ENCODE assay signal across 7 cellular contexts in genomic region chr22:20206709-20207215, GRCh38. TPM values are rescaled to one million over a fixed set of nuclear protein-coding genes. Genes with fewer than 3 reads are reported as not detected.
DNase-seq lines count a peak whose midpoint lies in the region; ATAC-seq and TF ChIP-seq lines count a peak whose summit lies in the region.

No MANE protein-coding gene starts in this region.

- no peak for TF ChIP-seq POLR2A in breast epithelium (IDR thresholded peaks at IDR 0.05)

- intact Hi-C loops in breast epithelium (cut with DNase I; ENCODE audit: low total_unique reads), result no loop called here

- TF ChIP-seq CTCF in LNCaP clone FGC (IDR thresholded peaks at IDR 0.05; ENCODE audit: control insufficient read depth, extremely low read depth, insufficient read depth) (peak; percentile 22; the same call in 1 of the 2 replicates), breast epithelium (IDR thresholded peaks at IDR 0.05) (no peak)

- H3K9me3 ChIP-seq in breast epithelium (no peaks in the 10 kb centered on the region), mucosa of rectum (ENCODE audit: control insufficient read depth in 2 of 2, low read length in 2 of 2) (no peaks in the 10 kb centered on the region)

- ATAC-seq in GM19025 (IDR thresholded peaks at IDR 0.05; ENCODE audit: low read depth, unreplicated experiment), result peak; percentile 23
- no peak for ATAC-seq in HG03469 (IDR thresholded peaks at IDR 0.05; ENCODE audit: unreplicated experiment)
- no peak for ATAC-seq in GM18873 (IDR thresholded peaks at IDR 0.05; ENCODE audit: low FRiP score, unreplicated experiment)

- H3K9ac ChIP-seq in mucosa of rectum (ENCODE audit: low read depth in 1 of 2, low read length in 2 of 2), result peak overlapping the region; percentile 83 to 88

- DNase-seq in LNCaP clone FGC (ENCODE audit: low read depth) (no peak), breast epithelium (ENCODE audit: low spot score in 2 of 2) (no peak), HuH-7.5 (ENCODE audit: low spot score) (no peak)

- H3K27ac ChIP-seq in breast epithelium (peak overlapping the region; percentile 74 to 81), mucosa of rectum (ENCODE audit: low read depth in 2 of 2, low read length in 2 of 2) (peak overlapping the region; percentile 59 to 74)

- H3K36me3 ChIP-seq in breast epithelium (no peaks in the 10 kb centered on the region), mucosa of rectum (ENCODE audit: control insufficient read depth in 2 of 2, insufficient read depth in 2 of 2, low read length in 2 of 2) (no peaks in the 10 kb centered on the region)

- H3K27me3 ChIP-seq in breast epithelium, result no peaks in the 10 kb centered on the region
- H3K27me3 ChIP-seq in mucosa of rectum (ENCODE audit: control insufficient read depth in 2 of 2, insufficient read depth in 2 of 2, low read length in 2 of 2), result peaks cover 0 to 3% of the 10 kb centered on the region in 2 donors

- H3K4me3 ChIP-seq in LNCaP clone FGC (ENCODE audit: low read depth, low read length), result peak overlapping the region; percentile 80
- peak overlapping the region; percentile 58 to 68 (median 58) for H3K4me3 ChIP-seq in breast epithelium
- peak overlapping the region; percentile 84 to 86 for H3K4me3 ChIP-seq in mucosa of rectum (ENCODE audit: low read length in 2 of 2)

- H3K4me1 ChIP-seq in breast epithelium, result peaks cover 5 to 10% of the 10 kb centered on the region in 2 donors
- H3K4me1 ChIP-seq in mucosa of rectum (ENCODE audit: control insufficient read depth in 2 of 2, insufficient read depth in 2 of 2, low read length in 2 of 2), result peaks cover 18 to 23% of the 10 kb centered on the region in 2 donors

RNA-seq across cellular contexts. Expression of gene CCDC188, which starts 55.9 kb away (rescaled TPM):
- under 1 TPM in 1 of 3 donors, not detected in 2; 0.66 TPM for total RNA-seq in breast epithelium
